Comparison of ENCODE assay signal across 8 cellular contexts in genomic region chr16:56933266-56933619, GRCh38. TPM values are rescaled to one million over a fixed set of nuclear protein-coding genes. Genes with fewer than 3 reads are reported as not detected.
A peak's percentile ranks its signal among the peaks of the same experiment; 100 is the strongest.
DNase-seq lines count a peak whose midpoint lies in the region; ATAC-seq and TF ChIP-seq lines count a peak whose summit lies in the region.

No MANE protein-coding gene starts in this region.

- H3K9me2 ChIP-seq in HCT116 (ENCODE audit: insufficient read depth), result no peaks in the 10 kb centered on the region

- H3K27me3 Mint-ChIP-seq in T-helper 2 cell treated with Interferon-gamma antibody and Interleukin-4, amounts not matched to agents 5 μg/mL and 100 μg/mL, for 36 hours (ENCODE audit: low read depth), result no peaks in the 10 kb centered on the region

- H3K4me3 ChIP-seq in HCT116 (replicated peaks in 1 of 2; ENCODE audit: low read depth in 1 of 2, low read length in 2 of 2), result peak overlapping the region; percentile 97 to 98
- H3K4me3 ChIP-seq in fibroblast of pulmonary artery (replicated peaks; ENCODE audit: low read depth, low read length), result peak overlapping the region; percentile 97
- peak overlapping the region; percentile 90 for H3K4me3 ChIP-seq in skeletal muscle satellite cell (ENCODE audit: low read length)

- H3K4me1 ChIP-seq in HCT116 (ENCODE audit: control insufficient read depth in 1 of 2, insufficient read depth in 2 of 2, low read length in 2 of 2), result peaks cover 7 to 20% of the 10 kb centered on the region in 2 experiments; a peak in 3 of 4 replicates
- peaks cover 33% of the 10 kb centered on the region for H3K4me1 ChIP-seq in skeletal muscle satellite cell (ENCODE audit: control insufficient read depth, insufficient read depth, low read length)

- peaks cover 53% of the 10 kb centered on the region for H3K36me3 Mint-ChIP-seq in T-helper 2 cell treated with Interferon-gamma antibody and Interleukin-4, amounts not matched to agents 5 μg/mL and 100 μg/mL, for 36 hours (ENCODE audit: low read depth)

- peak overlapping the region; percentile 99 for H3K27ac Mint-ChIP-seq in T-helper 2 cell treated with Interferon-gamma antibody and Interleukin-4, amounts not matched to agents 5 μg/mL and 100 μg/mL, for 36 hours

- H3K4me2 ChIP-seq in HCT116 (ENCODE audit: low read length) (peak overlapping the region; percentile 81), skeletal muscle satellite cell (ENCODE audit: low read length) (peak overlapping the region; percentile 82)

- H3K36me3 ChIP-seq in HCT116 (ENCODE audit: control insufficient read depth in 1 of 2, insufficient read depth in 2 of 2, low read length in 2 of 2) (peaks cover 27 to 34% of the 10 kb centered on the region in 2 experiments), skeletal muscle satellite cell (ENCODE audit: insufficient read depth, low read length) (peaks cover 37% of the 10 kb centered on the region)

- no peak overlapping the region for H3K27ac ChIP-seq in HCT116 (ENCODE audit: low read depth, low read length)

- RAD21 ChIA-PET in HCT116 (lab: Charles Lee; ENCODE audit: low non-redundant PET in 1 of 2, low total read pairs in 2 of 2, uncharacterized antibody in 2 of 2, unreplicated experiment in 2 of 2), result no interaction called here

- H2AFZ ChIP-seq in HCT116 (ENCODE audit: low read depth, low read length, poor library complexity, severe bottlenecking), result no peak overlapping the region

- no peak for DNase-seq in HCT116 (ENCODE audit: low read depth, low spot score)
- DNase-seq in T-helper 2 cell treated with Interferon-gamma antibody and Interleukin-4, amounts not matched to agents 5 μg/mL and 100 μg/mL, for 36 hours (ENCODE audit: low spot score), result no peak
- DNase-seq in fibroblast of pulmonary artery (ENCODE audit: low read depth), result no peak
- DNase-seq in COLO668 (lab: John Stamatoyannopoulos, UW; ENCODE audit: unreplicated experiment), result no peak
- no peak for DNase-seq in NCI-H1417 treated with DMSO at 0.1 percent for 48 hours (lab: John Stamatoyannopoulos, UW)

- no TSS peak for BruUV-seq in HCT116 (replicated peaks; lab: Mats Ljungman, UMichigan)

- CTCF ChIA-PET in HCT116 (lab: Charles Lee), result no interaction called here

- H4K20me1 ChIP-seq in HCT116 (ENCODE audit: insufficient read depth), result peaks cover 10% of the 10 kb centered on the region; the same call in 1 of the 2 replicates

- peaks cover 42% of the 10 kb centered on the region for H3K4me1 Mint-ChIP-seq in T-helper 2 cell treated with Interferon-gamma antibody and Interleukin-4, amounts not matched to agents 5 μg/mL and 100 μg/mL, for 36 hours (ENCODE audit: low read depth)

- TF ChIP-seq CTCF in HCT116 (IDR thresholded peaks at IDR 0.05 in 2 of 3, conservative IDR thresholded peaks at IDR 0.05 in 1 of 3; ENCODE audit: borderline replicate concordance in 1 of 3, insufficient read depth in 1 of 3, low read depth in 2 of 3, low read length in 2 of 3), result no peak
- no peak for TF ChIP-seq CTCF in fibroblast of pulmonary artery (IDR thresholded peaks at IDR 0.05; ENCODE audit: low read length, missing control alignments)

- peaks cover 50% of the 10 kb centered on the region for H3K79me2 ChIP-seq in HCT116 (ENCODE audit: insufficient read depth, low read length)

- TF ChIP-seq POLR2A in HCT116 (IDR thresholded peaks at IDR 0.05; ENCODE audit: borderline replicate concordance, extremely low read depth, insufficient read depth, insufficient read length), result no peak

- H3K9me3 ChIP-seq in HCT116 (ENCODE audit: control insufficient read depth in 1 of 2, insufficient read depth in 1 of 2, low read depth in 1 of 2, low read length in 2 of 2) (no peaks in the 10 kb centered on the region), skeletal muscle satellite cell (replicated peaks; ENCODE audit: low read length) (no peaks in the 10 kb centered on the region)

- POLR2A ChIA-PET in HCT116 (lab: Charles Lee), result interaction anchor here (1.5 to 3.6 kb wide), 3 partner anchors 9 to 40 kb away, joined by 3 to 25 read pairs (median 4); no protein-coding TSS in a partner anchor

- ATAC-seq in HCT116, result no peak
- no peak for ATAC-seq in HG02642 (IDR thresholded peaks at IDR 0.05; ENCODE audit: poor library complexity, unreplicated experiment)
- ATAC-seq in HG02798 (IDR thresholded peaks at IDR 0.05; ENCODE audit: poor library complexity, unreplicated experiment), result no peak

- TF ChIP-seq RAD21 in HCT116 (IDR thresholded peaks at IDR 0.05; ENCODE audit: low read depth), result no peak

- peak overlapping the region; percentile 92 for H3K9ac ChIP-seq in HCT116 (ENCODE audit: low read length)
- H3K9ac ChIP-seq in skeletal muscle satellite cell (ENCODE audit: low read depth, low read length), result peak overlapping the region; percentile 98

- H3K27me3 ChIP-seq in HCT116 (ENCODE audit: insufficient read depth, low read length) (no peaks in the 10 kb centered on the region), skeletal muscle satellite cell (ENCODE audit: control insufficient read depth, insufficient read depth, low read length) (no peaks in the 10 kb centered on the region)

- H3K4me3 Mint-ChIP-seq in T-helper 2 cell treated with Interferon-gamma antibody and Interleukin-4, amounts not matched to agents 5 μg/mL and 100 μg/mL, for 36 hours, result peak overlapping the region; percentile 99

- intact Hi-C loops in HCT116 (cut with micrococcal nuclease), result loop anchor here (10.0 kb wide), 1 partner anchor 358 kb away; no protein-coding TSS in a partner anchor

- H3K9me3 Mint-ChIP-seq in T-helper 2 cell treated with Interferon-gamma antibody and Interleukin-4, amounts not matched to agents 5 μg/mL and 100 μg/mL, for 36 hours, result no peaks in the 10 kb centered on the region

TF ChIP-seq in HCT116, 20 proteins besides CTCF, POLR2A, EP300 and RAD21:
- no peak for TF ChIP-seq ELF1 (IDR thresholded peaks at IDR 0.05; ENCODE audit: borderline replicate concordance, low read depth)
- TF ChIP-seq ZBTB33 (IDR thresholded peaks at IDR 0.05; ENCODE audit: extremely low read depth, insufficient replicate concordance, low read length), result no peak
- TF ChIP-seq SRF (IDR thresholded peaks at IDR 0.05; ENCODE audit: low read depth), result no peak
- TF ChIP-seq ZFX (IDR thresholded peaks at IDR 0.05), result no peak
- no peak for TF ChIP-seq TCF7L2 (IDR thresholded peaks at IDR 0.05; ENCODE audit: borderline replicate concordance, extremely low read depth, insufficient read depth, insufficient read length)
- no peak for TF ChIP-seq MAX (IDR thresholded peaks at IDR 0.05)
- TF ChIP-seq POLR2AphosphoS5 (IDR thresholded peaks at IDR 0.05; ENCODE audit: low read depth, low read length), result no peak
- no peak for TF ChIP-seq CEBPB (IDR thresholded peaks at IDR 0.05; ENCODE audit: low read depth)
- TF ChIP-seq YY1 (IDR thresholded peaks at IDR 0.05; ENCODE audit: extremely low read depth, insufficient replicate concordance, low read depth, low read length), result no peak
TF ChIP-seq in HCT116: peak in this region for 0.

RNA-seq across cellular contexts. Expression of gene HERPUD1, which starts 1.3 kb away (rescaled TPM):
- total RNA-seq in HCT116 (2021; ENCODE audit: unreplicated experiment), result 113 TPM
- polyA plus RNA-seq in HCT116 (2012), result 120 and 132 TPM in 2 replicates
- total RNA-seq in skeletal muscle satellite cell (2012; rRNA removed), result 79.1 and 110 TPM in 2 replicates

RNA-seq across cellular contexts. Expression of gene CETP, which starts 28.5 kb away (rescaled TPM):
- total RNA-seq in HCT116 (2021; ENCODE audit: unreplicated experiment), result not detected
- polyA plus RNA-seq in HCT116 (2012), result 0.04 TPM in 1 of 2 replicates, not detected in the other
- not detected in 2 replicates for total RNA-seq in skeletal muscle satellite cell (2012; rRNA removed)

RNA-seq across cellular contexts. Expression of gene NLRC5, which starts 56.1 kb away (rescaled TPM):
- total RNA-seq in HCT116 (2021; ENCODE audit: unreplicated experiment), result 10.4 TPM
- 5.1 and 5.5 TPM in 2 replicates for polyA plus RNA-seq in HCT116 (2012)
- 20.3 and 25.6 TPM in 2 replicates for total RNA-seq in skeletal muscle satellite cell (2012; rRNA removed)
